ENCODE assay signal across 28 cellular contexts in genomic region chr11:84906995-84907394, GRCh38.
A peak's percentile ranks its signal among the peaks of the same experiment; 100 is the strongest.
DNase-seq lines count a peak whose midpoint lies in the region; ATAC-seq, FAIRE-seq and TF ChIP-seq lines count a peak whose summit lies in the region.
"Had no signal": no experiment of that assay in that cellular context is flagged by ENCODE, and none has a peak within 500 bp of the region (broad histone marks: within the 10 kb centered on the region; RNA-seq: fewer than 3 reads in every experiment).

No MANE protein-coding gene starts in this region.

- no peaks in the 10 kb centered on the region for H3K27me3 Mint-ChIP-seq in Calu3 (ENCODE audit: unreplicated experiment)
- H3K27me3 Mint-ChIP-seq: activated naive CD4-positive, alpha-beta T cell treated with anti-CD3 and anti-CD28 coated beads, Interleukin-2, amount 50 U/mL, for 24 hours; activated T-helper 17 cell treated with anti-CD3 and anti-CD28 coated beads, Interleukin-2, amount 50 U/mL, for 72 hours; CD4-positive, CD25-positive, alpha-beta regulatory T cell; memory B cell; stimulated activated naive B cell treated with anti-CD40 and anti-IgM and Interleukin-4, amounts not matched to agents 10 μg/mL and 1 μg/mL and 100 μg/mL, for 72 hours had no signal

- H3K27ac ChIP-seq in PC-3 (ENCODE audit: low read length) (no peak overlapping the region), osteoblast (ENCODE audit: low read depth, low read length) (peak overlapping the region; percentile 37)
- H3K27ac ChIP-seq: epithelial cell of prostate, HL-60, parathyroid adenoma, Peyer's patch, suprapubic skin had no signal

- POLR2A ChIA-PET in PC-3 (lab: Charles Lee; ENCODE audit: unreplicated experiment), result no interaction called here

- CTCF ChIA-PET in PC-3 (lab: Charles Lee), result no interaction called here
- CTCF ChIA-PET in Calu3 (lab: Charles Lee), result no interaction called here

- no TSS peak for BruUV-seq in PC-3 (replicated peaks; lab: Mats Ljungman, UMichigan)
- no TSS peak for BruUV-seq in Calu3 (replicated peaks; lab: Mats Ljungman, UMichigan)

- H3K9me3 Mint-ChIP-seq in Calu3 (ENCODE audit: low read depth, unreplicated experiment), result no peaks in the 10 kb centered on the region
- H3K9me3 Mint-ChIP-seq: memory B cell, neural crest cell had no signal

- H3K4me1 ChIP-seq in PC-3 (ENCODE audit: insufficient read depth, low read length) (peaks cover 12% of the 10 kb centered on the region; the same call in 1 of the 2 replicates), osteoblast (ENCODE audit: insufficient read depth, low read length) (peaks cover 17% of the 10 kb centered on the region)
- H3K4me1 ChIP-seq: parathyroid adenoma, Peyer's patch, suprapubic skin had no signal

- H3K27me3 ChIP-seq in PC-3 (ENCODE audit: low read length), result no peaks in the 10 kb centered on the region
- no peaks in the 10 kb centered on the region for H3K27me3 ChIP-seq in osteoblast (ENCODE audit: insufficient read depth, low read length)
- H3K27me3 ChIP-seq: Peyer's patch, suprapubic skin had no signal

- H3K4me3 ChIP-seq in AG10803 (ENCODE audit: low read length), result no peak overlapping the region
- H3K4me3 ChIP-seq in PC-3 (ENCODE audit: low read length), result no peak overlapping the region
- H3K4me3 ChIP-seq in choroid plexus epithelial cell (ENCODE audit: low read depth, low read length), result no peak overlapping the region
- H3K4me3 ChIP-seq in osteoblast (ENCODE audit: insufficient read depth, low read length), result no peak overlapping the region
- H3K4me3 ChIP-seq: Peyer's patch, suprapubic skin had no signal

- no peaks in the 10 kb centered on the region for H4K20me1 ChIP-seq in PC-3 (ENCODE audit: low read length)
- no peaks in the 10 kb centered on the region for H4K20me1 ChIP-seq in osteoblast (ENCODE audit: insufficient read depth, low read length)

- intact Hi-C loops in PC-3 (cut with micrococcal nuclease) (no loop called here), Calu3 (cut with micrococcal nuclease; ENCODE audit: unreplicated experiment) (no loop called here)

- H3K4me1 Mint-ChIP-seq in Calu3 (ENCODE audit: low read depth, unreplicated experiment), result no peaks in the 10 kb centered on the region
- H3K4me1 Mint-ChIP-seq: activated naive CD4-positive, alpha-beta T cell treated with anti-CD3 and anti-CD28 coated beads, Interleukin-2, amount 50 U/mL, for 24 hours; activated T-helper 17 cell treated with anti-CD3 and anti-CD28 coated beads, Interleukin-2, amount 50 U/mL, for 72 hours; CD4-positive, CD25-positive, alpha-beta regulatory T cell; neural crest cell; stimulated activated naive B cell treated with anti-CD40 and anti-IgM and Interleukin-4, amounts not matched to agents 10 μg/mL and 1 μg/mL and 100 μg/mL, for 72 hours had no signal

- no peak overlapping the region for H3K4me2 ChIP-seq in PC-3 (ENCODE audit: low read length)
- H3K4me2 ChIP-seq in osteoblast (ENCODE audit: insufficient read depth, low read length), result no peak overlapping the region

- no peak overlapping the region for H3K27ac Mint-ChIP-seq in Calu3 (ENCODE audit: unreplicated experiment)
- H3K27ac Mint-ChIP-seq: activated naive CD4-positive, alpha-beta T cell treated with anti-CD3 and anti-CD28 coated beads, Interleukin-2, amount 50 U/mL, for 24 hours; activated T-helper 17 cell treated with anti-CD3 and anti-CD28 coated beads, Interleukin-2, amount 50 U/mL, for 72 hours; CD4-positive, CD25-positive, alpha-beta regulatory T cell; memory B cell; stimulated activated naive B cell treated with anti-CD40 and anti-IgM and Interleukin-4, amounts not matched to agents 10 μg/mL and 1 μg/mL and 100 μg/mL, for 72 hours had no signal

- H3K9me2 ChIP-seq in PC-3 (replicated peaks; ENCODE audit: low read length), result no peaks in the 10 kb centered on the region

- H3K79me2 ChIP-seq in PC-3 (ENCODE audit: low read length), result no peaks in the 10 kb centered on the region
- H3K79me2 ChIP-seq in osteoblast (ENCODE audit: insufficient read depth, low read length), result no peaks in the 10 kb centered on the region
- H3K79me2 ChIP-seq: parathyroid adenoma had no signal

- H3K36me3 Mint-ChIP-seq in Calu3 (ENCODE audit: insufficient read depth, unreplicated experiment), result no peaks in the 10 kb centered on the region
- H3K36me3 Mint-ChIP-seq: activated naive CD4-positive, alpha-beta T cell treated with anti-CD3 and anti-CD28 coated beads, Interleukin-2, amount 50 U/mL, for 24 hours; CD4-positive, CD25-positive, alpha-beta regulatory T cell; memory B cell; stimulated activated naive B cell treated with anti-CD40 and anti-IgM and Interleukin-4, amounts not matched to agents 10 μg/mL and 1 μg/mL and 100 μg/mL, for 72 hours had no signal

- no peak for FAIRE-seq in urothelium cell line (lab: Jason Lieb, UNC)

- H2AFZ ChIP-seq in PC-3 (ENCODE audit: low read length) (no peak overlapping the region), osteoblast (ENCODE audit: low read length) (peak overlapping the region; percentile 48)
- H2AFZ ChIP-seq: parathyroid adenoma had no signal

- no peak overlapping the region for H3K4me3 Mint-ChIP-seq in Calu3 (ENCODE audit: low read depth, unreplicated experiment)
- H3K4me3 Mint-ChIP-seq: activated naive CD4-positive, alpha-beta T cell treated with anti-CD3 and anti-CD28 coated beads, Interleukin-2, amount 50 U/mL, for 24 hours; activated T-helper 17 cell treated with anti-CD3 and anti-CD28 coated beads, Interleukin-2, amount 50 U/mL, for 72 hours; CD4-positive, CD25-positive, alpha-beta regulatory T cell; memory B cell; neural crest cell; stimulated activated naive B cell treated with anti-CD40 and anti-IgM and Interleukin-4, amounts not matched to agents 10 μg/mL and 1 μg/mL and 100 μg/mL, for 72 hours had no signal

- H3K9ac ChIP-seq in PC-3 (ENCODE audit: low read length), result no peak overlapping the region
- H3K9ac ChIP-seq: parathyroid adenoma had no signal

- H3F3A ChIP-seq in PC-3 (ENCODE audit: low read length, unreplicated experiment), result no peaks in the 10 kb centered on the region

- H3K9me3 ChIP-seq in PC-3 (ENCODE audit: low read length), result no peaks in the 10 kb centered on the region
- H3K9me3 ChIP-seq in osteoblast (ENCODE audit: low read depth, low read length), result no peaks in the 10 kb centered on the region
- H3K9me3 ChIP-seq: Peyer's patch, suprapubic skin had no signal

- DNase-seq in AG10803 (ENCODE audit: low read depth), result peak; percentile 37
- DNase-seq in PC-3, result peak; percentile 60
- DNase-seq in choroid plexus epithelial cell (ENCODE audit: low read depth), result peak; percentile 79
- no peak for DNase-seq in osteoblast (ENCODE audit: insufficient read length, low spot score, missing footprints)
- DNase-seq in dermis blood vessel endothelial cell, result no peak
- DNase-seq in urothelium cell line (ENCODE audit: low spot score), result no peak
- no peak for DNase-seq in Calu3
- DNase-seq in GF-D8 (lab: John Stamatoyannopoulos, UW), result no peak
- DNase-seq: activated CD4-positive, alpha-beta T cell treated with anti-CD3 and anti-CD28 coated beads, Interleukin-2, amount 50 U/mL, for 48 hours; aorta; CD4-positive, CD25-positive, alpha-beta regulatory T cell; cerebellar nuclear complex; foreskin melanocyte; NCI-H1092; NCI-H1694 treated with DMSO at 0.1 percent for 48 hours; NCI-H2171 treated with DMSO at 0.1 percent for 48 hours; NCI-H510A treated with DMSO at 0.1 percent for 48 hours; Peyer's patch; stimulated activated naive B cell treated with anti-CD40 and anti-IgM and Interleukin-4, amounts not matched to agents 10 μg/mL and 1 μg/mL and 100 μg/mL, for 72 hours; T-helper 1 cell had no signal

- peak; percentile 24; the same call in 1 of the 2 replicates for ATAC-seq in PC-3
- ATAC-seq: activated T-helper 17 cell treated with anti-CD3 and anti-CD28 coated beads, Interleukin-2, amount 50 U/mL, for 72 hours; stimulated activated naive B cell treated with anti-CD40 and anti-IgM and Interleukin-4, amounts not matched to agents 10 μg/mL and 1 μg/mL and 100 μg/mL, for 72 hours had no signal

- H3K36me3 ChIP-seq in PC-3 (ENCODE audit: low read depth, low read length), result no peaks in the 10 kb centered on the region
- H3K36me3 ChIP-seq in osteoblast (ENCODE audit: insufficient read depth, low read length), result no peaks in the 10 kb centered on the region
- H3K36me3 ChIP-seq: Peyer's patch, suprapubic skin had no signal

- TF ChIP-seq CTCF in AG10803 (conservative IDR thresholded peaks at IDR 0.05; ENCODE audit: low read length), result no peak
- TF ChIP-seq CTCF in PC-3 (conservative IDR thresholded peaks at IDR 0.05; ENCODE audit: low read depth, low read length), result no peak
- no peak for TF ChIP-seq CTCF in choroid plexus epithelial cell (conservative IDR thresholded peaks at IDR 0.05; ENCODE audit: low read depth, low read length)
- no peak for TF ChIP-seq CTCF in osteoblast (IDR thresholded peaks at IDR 0.05; ENCODE audit: extremely low read depth, low read depth, low read length)
- no peak for TF ChIP-seq CTCF in Calu3 (IDR thresholded peaks at IDR 0.05; ENCODE audit: unreplicated experiment)

Comparison
In these comparisons a context has a peak if more than half of its experiments do, and no peak if none do; other contexts are left out.
1. DNase-seq: peak in AG10803 (single experiment), PC-3 (single experiment) and choroid plexus epithelial cell (single experiment); none in osteoblast (single experiment), dermis blood vessel endothelial cell (single experiment), urothelium cell line (single experiment), Calu3 (single experiment) and GF-D8 (single experiment).